8 cellular contexts compared by ENCODE assay signal in the genomic region with DNA sequence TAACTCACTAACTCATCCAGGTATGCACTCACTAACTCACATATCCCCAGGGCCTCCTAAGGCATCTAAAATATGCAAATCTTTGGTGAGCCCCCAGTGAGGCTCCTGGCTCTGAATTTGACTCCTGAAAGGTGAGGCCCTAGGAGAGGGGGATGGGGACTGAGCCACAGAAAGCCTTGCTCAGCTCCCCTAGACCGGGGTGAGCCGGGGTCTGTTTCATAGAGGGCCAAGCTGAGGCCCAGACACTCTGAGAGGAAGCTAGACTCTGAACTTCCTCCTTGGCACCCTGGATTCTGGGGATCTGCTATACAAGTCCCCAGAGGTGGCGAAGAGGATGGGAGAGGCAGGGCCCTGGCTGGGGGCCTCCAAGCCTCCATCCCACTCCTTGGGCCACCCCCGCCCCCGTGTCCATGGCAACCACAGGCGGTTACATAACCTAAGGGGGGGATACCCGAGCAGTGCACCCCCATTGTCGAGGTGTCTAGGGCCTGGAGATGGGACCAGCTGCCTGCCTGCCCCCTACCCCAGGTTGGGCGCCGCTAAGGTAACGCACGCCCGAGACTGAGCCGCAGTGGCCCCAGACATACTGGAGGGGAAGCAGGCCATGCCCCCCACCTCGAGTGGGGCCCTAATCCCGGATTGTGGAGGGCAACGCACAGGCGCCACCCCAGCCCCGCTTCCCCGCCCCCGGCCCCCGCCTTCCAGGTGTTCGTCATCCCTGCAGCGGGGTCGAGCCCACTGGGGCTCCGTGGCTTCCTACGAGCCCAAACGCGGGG. TPM values are rescaled to one million over a fixed set of nuclear protein-coding genes. Genes with fewer than 3 reads are reported as not detected.
DNase-seq lines count a peak whose midpoint lies in the region; ATAC-seq lines count a peak whose summit lies in the region.

No MANE protein-coding gene starts in this region.

- peaks cover 32% of the 10 kb centered on the region for H3K4me1 ChIP-seq in HUES6 (ENCODE audit: control insufficient read depth, insufficient read depth, low read length)
- H3K4me1 ChIP-seq in iPS-15b (ENCODE audit: control insufficient read depth, insufficient read depth, low read length): peaks cover 10% of the 10 kb centered on the region

- H3K9me3 ChIP-seq in HUES6 (ENCODE audit: control insufficient read depth, insufficient read depth, low read depth, low read length): peaks cover 4% of the 10 kb centered on the region; the same call in 1 of the 2 replicates
- H3K9me3 ChIP-seq in iPS-15b (ENCODE audit: control insufficient read depth, insufficient read depth, low read length): no peaks in the 10 kb centered on the region

- H3K9ac ChIP-seq in HUES6 (ENCODE audit: low read length) (peak overlapping the region; percentile 41), iPS-15b (ENCODE audit: low read depth, low read length) (no peak overlapping the region)

- H3K4me3 Mint-ChIP-seq in stimulated activated effector memory CD8-positive, alpha-beta T cell treated with anti-CD3 and anti-CD28 coated beads, Interleukin-12 subunit alpha, Interleukin-12 subunit beta, amount 100 ng/mL, for 72 hours: peak overlapping the region; percentile 66

- H3K9me3 Mint-ChIP-seq in stimulated activated effector memory CD8-positive, alpha-beta T cell treated with anti-CD3 and anti-CD28 coated beads, Interleukin-12 subunit alpha, Interleukin-12 subunit beta, amount 100 ng/mL, for 72 hours: no peaks in the 10 kb centered on the region

- DNase-seq in AML-193 (lab: John Stamatoyannopoulos, UW) (peak; percentile 27 to 40), activated T-helper 1 cell treated with Interleukin-2 at 50 U/mL for 16 hours (ENCODE audit: low read depth) (peak; percentile 17), ureter (ENCODE audit: low spot score) (no peak)
- no peak for DNase-seq in stimulated activated effector memory CD8-positive, alpha-beta T cell treated with anti-CD3 and anti-CD28 coated beads, Interleukin-12 subunit alpha, Interleukin-12 subunit beta, amount 100 ng/mL, for 72 hours (ENCODE audit: low spot score in 2 of 2)

- H3K36me3 ChIP-seq in HUES6 (ENCODE audit: control insufficient read depth, insufficient read depth, low read length) (peaks cover 16% of the 10 kb centered on the region), iPS-15b (ENCODE audit: control insufficient read depth, insufficient read depth, low read length) (peaks cover 10% of the 10 kb centered on the region)

- no peak for ATAC-seq in stimulated activated effector memory CD8-positive, alpha-beta T cell treated with anti-CD3 and anti-CD28 coated beads, Interleukin-12 subunit alpha, Interleukin-12 subunit beta, amount 100 ng/mL, for 72 hours
- ATAC-seq in HG02759 (IDR thresholded peaks at IDR 0.05; ENCODE audit: unreplicated experiment): no peak
- ATAC-seq in HG02973 (IDR thresholded peaks at IDR 0.05; ENCODE audit: unreplicated experiment): no peak

- H3K36me3 Mint-ChIP-seq in stimulated activated effector memory CD8-positive, alpha-beta T cell treated with anti-CD3 and anti-CD28 coated beads, Interleukin-12 subunit alpha, Interleukin-12 subunit beta, amount 100 ng/mL, for 72 hours: peaks cover 13% of the 10 kb centered on the region

- H3K4me1 Mint-ChIP-seq in stimulated activated effector memory CD8-positive, alpha-beta T cell treated with anti-CD3 and anti-CD28 coated beads, Interleukin-12 subunit alpha, Interleukin-12 subunit beta, amount 100 ng/mL, for 72 hours: peaks cover 23% of the 10 kb centered on the region

- peak overlapping the region; percentile 37; the same call in 1 of the 2 replicates for H3K27ac ChIP-seq in HUES6 (ENCODE audit: low read depth, low read length)

- no peaks in the 10 kb centered on the region for H3K27me3 ChIP-seq in HUES6 (ENCODE audit: control insufficient read depth, insufficient read depth, low read length)
- no peaks in the 10 kb centered on the region for H3K27me3 ChIP-seq in iPS-15b (ENCODE audit: control insufficient read depth, insufficient read depth, low read length)

- H3K4me3 ChIP-seq in HUES6 (ENCODE audit: low read depth, low read length) (peak overlapping the region; percentile 64), iPS-15b (ENCODE audit: low read depth, low read length) (peak overlapping the region; percentile 56)

- peak overlapping the region; percentile 82 for H3K27ac Mint-ChIP-seq in stimulated activated effector memory CD8-positive, alpha-beta T cell treated with anti-CD3 and anti-CD28 coated beads, Interleukin-12 subunit alpha, Interleukin-12 subunit beta, amount 100 ng/mL, for 72 hours

RNA-seq across cellular contexts. Expression of a gene that starts 0.6 kb away (rescaled TPM):
- total RNA-seq in ureter: 6.3 TPM

RNA-seq across cellular contexts. Expression of a gene that starts 3.1 kb away (rescaled TPM):
- total RNA-seq in ureter: 48.5 TPM

RNA-seq across cellular contexts. Expression of a gene that starts 6.8 kb away (rescaled TPM):
- 32.0 TPM for total RNA-seq in ureter

RNA-seq across cellular contexts. Expression of a gene that starts 20.9 kb away (rescaled TPM):
- total RNA-seq in ureter: 0.23 TPM

RNA-seq across cellular contexts. Expression of a gene that starts 32.1 kb away (rescaled TPM):
- total RNA-seq in ureter: 7.9 TPM

Comparison
In these comparisons a context has a peak if more than half of its experiments do, and no peak if none do; other contexts are left out.
1. DNase-seq: peak in AML-193 (2 of 2) and activated T-helper 1 cell treated with Interleukin-2 at 50 U/mL for 16 hours (single experiment); none in stimulated activated effector memory CD8-positive, alpha-beta T cell treated with anti-CD3 and anti-CD28 coated beads, Interleukin-12 subunit alpha, Interleukin-12 subunit beta, amount 100 ng/mL, for 72 hours (0 of 2) and ureter (single experiment).